Comparison of ENCODE assay signal across 1 cellular context in the genomic region with DNA sequence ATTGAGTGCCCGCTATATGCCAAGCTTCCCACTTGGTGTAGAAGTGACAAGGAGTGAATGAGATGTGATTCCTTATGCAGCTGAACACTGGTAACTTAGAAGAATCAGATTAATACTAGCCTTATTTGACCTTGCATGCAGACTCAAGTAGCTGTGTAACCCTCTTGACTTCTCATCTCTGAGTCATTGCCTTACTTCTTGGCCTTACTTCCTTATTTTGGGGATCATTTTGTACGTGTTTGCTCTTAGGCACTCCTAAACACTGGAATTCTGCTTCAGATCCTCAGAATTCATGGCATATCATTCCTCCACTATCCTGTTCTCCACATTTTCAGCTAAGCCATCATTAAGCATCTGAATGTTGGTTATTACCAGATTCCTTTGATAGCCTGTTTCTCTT.
TF ChIP-seq lines count a peak whose summit lies in the region.

No MANE protein-coding gene starts in this region.

TF ChIP-seq in H1, 55 proteins besides CTCF, POLR2A, EP300 and RAD21 (continued from another document):
- TF ChIP-seq RFX5 (IDR thresholded peaks at IDR 0.05; ENCODE audit: borderline replicate concordance, low read depth, low read length): no peak
- no peak for TF ChIP-seq EZH2 (IDR thresholded peaks at IDR 0.05; ENCODE audit: low read depth, low read length, severe bottlenecking)
- no peak for TF ChIP-seq RBBP5 (IDR thresholded peaks at IDR 0.05; ENCODE audit: borderline replicate concordance, low read depth, low read length)
- no peak for TF ChIP-seq ATF3 (IDR thresholded peaks at IDR 0.05; ENCODE audit: insufficient read depth, low read depth, low read length)
- TF ChIP-seq GTF2F1 (IDR thresholded peaks at IDR 0.05; ENCODE audit: borderline replicate concordance, low read depth, low read length): no peak
- no peak for TF ChIP-seq SIRT6 (IDR thresholded peaks at IDR 0.05; ENCODE audit: low read length)
- TF ChIP-seq SIX5 (IDR thresholded peaks at IDR 0.05; ENCODE audit: low read depth, low read length): no peak
- TF ChIP-seq TAF1 (IDR thresholded peaks at IDR 0.05; ENCODE audit: low read depth, low read length): no peak
